Comparison of ENCODE assay signal across 9 cellular contexts in the genomic region with DNA sequence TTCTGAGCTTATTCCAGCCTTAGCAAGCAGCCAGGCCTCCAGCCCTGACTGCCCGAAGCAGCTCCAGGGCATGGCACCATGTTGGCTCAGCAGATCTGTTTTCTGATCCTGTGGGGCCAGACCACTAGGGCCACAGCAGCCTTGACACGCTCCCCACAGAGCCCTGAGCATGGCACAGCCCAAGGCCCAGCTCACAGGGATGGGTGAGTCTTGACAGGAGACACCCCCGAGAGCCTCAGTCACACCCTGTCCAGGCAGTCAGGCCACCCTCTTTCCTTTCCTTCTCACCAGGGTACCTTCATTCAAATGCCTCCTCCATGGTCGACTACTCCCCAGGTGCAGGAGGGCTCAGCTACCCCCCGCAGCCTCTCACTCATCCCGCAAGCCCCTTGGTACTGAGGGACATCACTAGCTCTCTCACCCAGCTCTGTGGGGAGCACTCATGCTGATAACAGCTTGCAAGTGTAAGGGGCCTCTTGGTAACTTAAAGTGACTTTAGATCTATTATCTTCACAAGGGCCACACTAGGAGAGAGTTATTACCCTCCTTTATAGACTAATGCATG. TPM values are rescaled to one million over a fixed set of nuclear protein-coding genes. Genes with fewer than 3 reads are reported as not detected.
DNase-seq lines count a peak whose midpoint lies in the region; ATAC-seq and TF ChIP-seq lines count a peak whose summit lies in the region.
"Had no signal": no experiment of that assay in that cellular context is flagged by ENCODE, and none has a peak within 500 bp of the region (broad histone marks: within the 10 kb centered on the region; RNA-seq: fewer than 3 reads in every experiment).

No MANE protein-coding gene starts in this region.

- peak overlapping the region; percentile 7; the same call in 1 of the 2 replicates for H3K9ac ChIP-seq in OCI-LY1 (ENCODE audit: low read length)

- no peaks in the 10 kb centered on the region for H3K36me3 Mint-ChIP-seq in activated T-cell treated with anti-CD3 and anti-CD28 coated beads, Interleukin-2, amount 50 U/mL, for 4 hours (ENCODE audit: insufficient read depth)
- H3K36me3 Mint-ChIP-seq in effector memory CD8-positive, alpha-beta T cell (ENCODE audit: insufficient read depth) = peaks cover 72% of the 10 kb centered on the region
- H3K36me3 Mint-ChIP-seq in stimulated activated naive B cell treated with anti-CD40 and anti-IgM and Interleukin-4, amounts not matched to agents 10 μg/mL and 1 μg/mL and 100 μg/mL, for 72 hours = peaks cover 8 to 13% of the 10 kb centered on the region in 2 donors

- whole genome bisulfite sequencing in tibial nerve, 2 donors = 72 to 82% methylated on average over 6 of the region's 6 CpGs

- TF ChIP-seq CTCF in OCI-LY1 (IDR thresholded peaks at IDR 0.05; ENCODE audit: low read length) (no peak), tibial nerve (IDR thresholded peaks at IDR 0.05) (no peak)

- H2AFZ ChIP-seq in OCI-LY1 (ENCODE audit: low read length) = no peak overlapping the region

- TF ChIP-seq POLR2A in tibial nerve (IDR thresholded peaks at IDR 0.05) = no peak

- peak overlapping the region; percentile 98 for H3K27ac ChIP-seq in OCI-LY1 (ENCODE audit: low read depth, low read length, poor library complexity, severe bottlenecking)
- H3K27ac ChIP-seq in tibial nerve = peak overlapping the region in 1 of 4 donors; percentile 78

- POLR2A ChIA-PET in HEK293T (lab: Yijun Ruan, JAX) = interaction anchor here (0.7 to 2.8 kb wide), 8 partner anchors 24 to 287 kb away, joined by 3 to 13 read pairs (median 4); partner anchors contain the start of genes ARL2 and ZNHIT2

- H3K36me3 ChIP-seq in OCI-LY1 (ENCODE audit: insufficient read depth, low read length) (peaks cover 7% of the 10 kb centered on the region; the same call in 1 of the 2 replicates), tibial nerve (peaks cover 0 to 14% (median 0%) of the 10 kb centered on the region in 3 donors)

- H3K4me1 Mint-ChIP-seq in activated T-cell treated with anti-CD3 and anti-CD28 coated beads, Interleukin-2, amount 50 U/mL, for 4 hours (ENCODE audit: low read depth) = peaks cover 67% of the 10 kb centered on the region
- H3K4me1 Mint-ChIP-seq in effector memory CD8-positive, alpha-beta T cell (ENCODE audit: low read depth in 2 of 2) = peaks cover 57 to 63% of the 10 kb centered on the region in 2 donors
- peaks cover 57 to 79% of the 10 kb centered on the region in 2 donors for H3K4me1 Mint-ChIP-seq in stimulated activated naive B cell treated with anti-CD40 and anti-IgM and Interleukin-4, amounts not matched to agents 10 μg/mL and 1 μg/mL and 100 μg/mL, for 72 hours

- H3F3A ChIP-seq in OCI-LY1 (ENCODE audit: insufficient read depth, low read length) = peaks cover 9% of the 10 kb centered on the region; the same call in 1 of the 2 replicates

- H3K9me3 ChIP-seq in OCI-LY1 (ENCODE audit: low read length) (no peaks in the 10 kb centered on the region), tibial nerve (no peaks in the 10 kb centered on the region)

- no peaks in the 10 kb centered on the region for H3K79me2 ChIP-seq in OCI-LY1 (ENCODE audit: insufficient read depth, low read length)

- H3K4me3 Mint-ChIP-seq in activated T-cell treated with anti-CD3 and anti-CD28 coated beads, Interleukin-2, amount 50 U/mL, for 4 hours = peak overlapping the region; percentile 45
- H3K4me3 Mint-ChIP-seq in effector memory CD8-positive, alpha-beta T cell = peak overlapping the region; percentile 11 to 53
- peak overlapping the region; percentile 26 to 82 for H3K4me3 Mint-ChIP-seq in stimulated activated naive B cell treated with anti-CD40 and anti-IgM and Interleukin-4, amounts not matched to agents 10 μg/mL and 1 μg/mL and 100 μg/mL, for 72 hours

- peaks cover 79% of the 10 kb centered on the region for H3K4me1 ChIP-seq in OCI-LY1 (ENCODE audit: insufficient read depth, low read length, severe bottlenecking)
- peaks cover 0 to 64% (median 30%) of the 10 kb centered on the region in 4 donors for H3K4me1 ChIP-seq in tibial nerve

- H3K9me2 ChIP-seq in OCI-LY1 (ENCODE audit: low read depth, low read length) = no peaks in the 10 kb centered on the region

- H3K4me3 ChIP-seq in OCI-LY1 (ENCODE audit: low read depth, low read length, poor library complexity, severe bottlenecking) (no peak overlapping the region), tibial nerve (no peak overlapping the region)

- no peaks in the 10 kb centered on the region for H3K9me3 Mint-ChIP-seq in activated T-cell treated with anti-CD3 and anti-CD28 coated beads, Interleukin-2, amount 50 U/mL, for 4 hours
- no peaks in the 10 kb centered on the region for H3K9me3 Mint-ChIP-seq in effector memory CD8-positive, alpha-beta T cell
- H3K9me3 Mint-ChIP-seq in stimulated activated naive B cell treated with anti-CD40 and anti-IgM and Interleukin-4, amounts not matched to agents 10 μg/mL and 1 μg/mL and 100 μg/mL, for 72 hours = no peaks in the 10 kb centered on the region
- H3K9me3 Mint-ChIP-seq: activated T-helper 2 cell treated with anti-CD3 and anti-CD28 coated beads, Interferon-gamma antibody, Interleukin-2, Interleukin-4, amounts not matched to agents 10 μg/mL and 5 μg/mL and 100 μg/mL, durations not matched to agents 14 hours and 24 hours and 36 hours had no signal

- peak overlapping the region; percentile 19 to 86 for H3K27ac Mint-ChIP-seq in effector memory CD8-positive, alpha-beta T cell
- peak overlapping the region; percentile 75 for H3K27ac Mint-ChIP-seq in stimulated activated naive B cell treated with anti-CD40 and anti-IgM and Interleukin-4, amounts not matched to agents 10 μg/mL and 1 μg/mL and 100 μg/mL, for 72 hours
- H3K27ac Mint-ChIP-seq: activated T-helper 2 cell treated with anti-CD3 and anti-CD28 coated beads, Interferon-gamma antibody, Interleukin-2, Interleukin-4, amounts not matched to agents 10 μg/mL and 5 μg/mL and 100 μg/mL, durations not matched to agents 14 hours and 24 hours and 36 hours had no signal

- CTCF ChIA-PET in HEK293T (lab: Yijun Ruan, JAX) = interaction anchor here (1.0 to 2.9 kb wide), 13 partner anchors 14 to 287 kb away, joined by 3 to 13 read pairs (median 5); partner anchors contain the start of genes BATF2 and EHD1

- no peak for DNase-seq in activated T-cell treated with anti-CD3 and anti-CD28 coated beads, Interleukin-2, amount 50 U/mL, for 4 hours
- DNase-seq in activated T-cell treated with anti-CD3 and anti-CD28 coated beads for 4 hours = no peak
- no peak for DNase-seq in effector memory CD8-positive, alpha-beta T cell
- no peak for DNase-seq in stimulated activated naive B cell treated with anti-CD40 and anti-IgM and Interleukin-4, amounts not matched to agents 10 μg/mL and 1 μg/mL and 100 μg/mL, for 72 hours
- DNase-seq in HEK293T (ENCODE audit: extremely low spot score) = no peak
- no peak for DNase-seq in tibial nerve (ENCODE audit: low spot score in 2 of 2)
- no peak for DNase-seq in SW 1271 (lab: John Stamatoyannopoulos, UW)

- no peaks in the 10 kb centered on the region for H4K20me1 ChIP-seq in OCI-LY1 (ENCODE audit: insufficient read depth, low read length)

- ATAC-seq in activated T-cell treated with anti-CD3 and anti-CD28 coated beads, Interleukin-2, amount 50 U/mL, for 4 hours = no peak
- ATAC-seq in effector memory CD8-positive, alpha-beta T cell (replicated peaks) = no peak
- no peak for ATAC-seq in stimulated activated naive B cell treated with anti-CD40 and anti-IgM and Interleukin-4, amounts not matched to agents 10 μg/mL and 1 μg/mL and 100 μg/mL, for 72 hours (replicated peaks)

- peak overlapping the region; percentile 5; the same call in 1 of the 2 replicates for H3K4me2 ChIP-seq in OCI-LY1 (ENCODE audit: low read length)

- TF ChIP-seq EP300 in tibial nerve (IDR thresholded peaks at IDR 0.05) = no peak

- H3K27me3 Mint-ChIP-seq in activated T-cell treated with anti-CD3 and anti-CD28 coated beads, Interleukin-2, amount 50 U/mL, for 4 hours (ENCODE audit: low read depth) = no peaks in the 10 kb centered on the region
- no peaks in the 10 kb centered on the region for H3K27me3 Mint-ChIP-seq in effector memory CD8-positive, alpha-beta T cell
- no peaks in the 10 kb centered on the region for H3K27me3 Mint-ChIP-seq in stimulated activated naive B cell treated with anti-CD40 and anti-IgM and Interleukin-4, amounts not matched to agents 10 μg/mL and 1 μg/mL and 100 μg/mL, for 72 hours

- no peaks in the 10 kb centered on the region for H3K27me3 ChIP-seq in OCI-LY1 (ENCODE audit: insufficient read depth, low read length)
- no peaks in the 10 kb centered on the region for H3K27me3 ChIP-seq in tibial nerve

TF ChIP-seq in HEK293T, 16 proteins besides CTCF, POLR2A, EP300 and RAD21 (continues in another document):
- TF ChIP-seq FOXM1 (IDR thresholded peaks at IDR 0.05; ENCODE audit: borderline replicate concordance) (no peak), NFRKB (IDR thresholded peaks at IDR 0.05) (no peak), TARDBP (IDR thresholded peaks at IDR 0.05) (no peak), FOXK2 (IDR thresholded peaks at IDR 0.05) (no peak), SP1 (IDR thresholded peaks at IDR 0.05) (no peak), HDGF (IDR thresholded peaks at IDR 0.05; ENCODE audit: borderline replicate concordance) (no peak), SUZ12 (IDR thresholded peaks at IDR 0.05) (no peak), LEF1 (IDR thresholded peaks at IDR 0.05; ENCODE audit: borderline replicate concordance) (no peak), ZNF384 (IDR thresholded peaks at IDR 0.05) (no peak), ELF4 (IDR thresholded peaks at IDR 0.05) (no peak), L3MBTL2 (conservative IDR thresholded peaks at IDR 0.05) (no peak), FOXA1 (IDR thresholded peaks at IDR 0.05) (no peak), PKNOX1 (IDR thresholded peaks at IDR 0.05) (no peak)

RNA-seq across cellular contexts. Expression of gene CDC42BPG, which starts 3.8 kb away (rescaled TPM):
- total RNA-seq in activated T-cell treated with anti-CD3 and anti-CD28 coated beads, Interleukin-2, amount 50 U/mL, for 4 hours = under 1 TPM; 0.13 to 0.33 (median 0.18) TPM
- total RNA-seq in tibial nerve = under 1 TPM in 3 of 4 donors, not detected in 1; under 0.01 to 0.30 (median 0.21) TPM

RNA-seq across cellular contexts. Expression of gene EHD1, which starts 30.1 kb away (rescaled TPM):
- total RNA-seq in activated T-cell treated with anti-CD3 and anti-CD28 coated beads, Interleukin-2, amount 50 U/mL, for 4 hours = 100 to 1,000 TPM in 2 of 3 donors, 10 to 100 TPM in 1; 86.3 to 121 (median 108) TPM
- 10 to 100 TPM; 35.2 to 93.9 (median 42.6) TPM for total RNA-seq in tibial nerve

RNA-seq across cellular contexts. Expression of gene MEN1, which starts 37.9 kb away (rescaled TPM):
- 10 to 100 TPM; 50.7 to 61.2 (median 53.6) TPM for total RNA-seq in activated T-cell treated with anti-CD3 and anti-CD28 coated beads, Interleukin-2, amount 50 U/mL, for 4 hours
- 10 to 100 TPM; 15.3 to 30.9 (median 19.7) TPM for total RNA-seq in tibial nerve

RNA-seq across cellular contexts. Expression of gene MAP4K2, which starts 45.3 kb away (rescaled TPM):
- 10 to 100 TPM; 42.2 to 51.5 (median 43.7) TPM for total RNA-seq in activated T-cell treated with anti-CD3 and anti-CD28 coated beads, Interleukin-2, amount 50 U/mL, for 4 hours
- total RNA-seq in tibial nerve = 10 to 100 TPM; 10.6 to 22.2 (median 13.5) TPM
